1 cellular context compared by ENCODE assay signal in the genomic region with DNA sequence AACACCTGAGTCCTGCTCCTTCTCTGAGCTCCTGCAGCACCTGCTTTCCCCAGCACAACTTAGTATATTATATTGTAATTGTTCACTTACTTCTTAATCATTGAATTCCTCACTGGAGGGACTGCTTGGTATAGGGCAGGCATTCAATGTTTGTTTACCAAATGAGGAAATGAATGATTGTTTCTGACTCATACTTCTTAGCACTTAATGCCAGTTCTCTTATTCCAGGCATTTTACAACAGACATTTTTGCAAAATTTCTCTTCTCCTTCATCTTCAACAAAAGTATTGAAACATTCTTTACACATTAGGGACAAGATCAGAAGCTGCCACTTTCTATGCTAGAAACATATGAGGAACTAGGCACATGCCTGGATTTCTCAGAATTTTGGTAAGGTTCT.
TF ChIP-seq lines count a peak whose summit lies in the region.

No MANE protein-coding gene starts in this region.

TF ChIP-seq in WTC11, 78 proteins besides CTCF, POLR2A, EP300 and RAD21 (continued from another document):
- no peak for TF ChIP-seq ZNF396 (CRISPR knock-in tag; IDR thresholded peaks at IDR 0.05; ENCODE audit: borderline replicate concordance)
- TF ChIP-seq, protein P1, sequence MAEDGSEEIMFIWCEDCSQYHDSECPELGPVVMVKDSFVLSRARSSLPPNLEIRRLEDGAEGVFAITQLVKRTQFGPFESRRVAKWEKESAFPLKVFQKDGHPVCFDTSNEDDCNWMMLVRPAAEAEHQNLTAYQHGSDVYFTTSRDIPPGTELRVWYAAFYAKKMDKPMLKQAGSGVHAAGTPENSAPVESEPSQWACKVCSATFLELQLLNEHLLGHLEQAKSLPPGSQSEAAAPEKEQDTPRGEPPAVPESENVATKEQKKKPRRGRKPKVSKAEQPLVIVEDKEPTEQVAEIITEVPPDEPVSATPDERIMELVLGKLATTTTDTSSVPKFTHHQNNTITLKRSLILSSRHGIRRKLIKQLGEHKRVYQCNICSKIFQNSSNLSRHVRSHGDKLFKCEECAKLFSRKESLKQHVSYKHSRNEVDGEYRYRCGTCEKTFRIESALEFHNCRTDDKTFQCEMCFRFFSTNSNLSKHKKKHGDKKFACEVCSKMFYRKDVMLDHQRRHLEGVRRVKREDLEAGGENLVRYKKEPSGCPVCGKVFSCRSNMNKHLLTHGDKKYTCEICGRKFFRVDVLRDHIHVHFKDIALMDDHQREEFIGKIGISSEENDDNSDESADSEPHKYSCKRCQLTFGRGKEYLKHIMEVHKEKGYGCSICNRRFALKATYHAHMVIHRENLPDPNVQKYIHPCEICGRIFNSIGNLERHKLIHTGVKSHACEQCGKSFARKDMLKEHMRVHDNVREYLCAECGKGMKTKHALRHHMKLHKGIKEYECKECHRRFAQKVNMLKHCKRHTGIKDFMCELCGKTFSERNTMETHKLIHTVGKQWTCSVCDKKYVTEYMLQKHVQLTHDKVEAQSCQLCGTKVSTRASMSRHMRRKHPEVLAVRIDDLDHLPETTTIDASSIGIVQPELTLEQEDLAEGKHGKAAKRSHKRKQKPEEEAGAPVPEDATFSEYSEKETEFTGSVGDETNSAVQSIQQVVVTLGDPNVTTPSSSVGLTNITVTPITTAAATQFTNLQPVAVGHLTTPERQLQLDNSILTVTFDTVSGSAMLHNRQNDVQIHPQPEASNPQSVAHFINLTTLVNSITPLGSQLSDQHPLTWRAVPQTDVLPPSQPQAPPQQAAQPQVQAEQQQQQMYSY (CRISPR knock-in tag; IDR thresholded peaks at IDR 0.05), result no peak
- TF ChIP-seq ESRRA (CRISPR knock-in tag; IDR thresholded peaks at IDR 0.05; ENCODE audit: borderline replicate concordance), result no peak
- TF ChIP-seq ZNF219 (CRISPR knock-in tag; IDR thresholded peaks at IDR 0.05; ENCODE audit: borderline replicate concordance), result no peak
- no peak for TF ChIP-seq SOX15 (CRISPR knock-in tag; IDR thresholded peaks at IDR 0.05)
- no peak for TF ChIP-seq TEAD4 (CRISPR knock-in tag; IDR thresholded peaks at IDR 0.05)
- no peak for TF ChIP-seq FOXP1 (CRISPR knock-in tag; IDR thresholded peaks at IDR 0.05; ENCODE audit: borderline replicate concordance)
- no peak for TF ChIP-seq MYBL2 (CRISPR knock-in tag; IDR thresholded peaks at IDR 0.05)
- no peak for TF ChIP-seq NR3C1 (CRISPR knock-in tag; conservative IDR thresholded peaks at IDR 0.05; ENCODE audit: low read depth)
- TF ChIP-seq SMAD3 (CRISPR knock-in tag; IDR thresholded peaks at IDR 0.05; ENCODE audit: borderline replicate concordance), result no peak
